Comparison of ENCODE assay signal across 9 cellular contexts in genomic region chr16:15887283-15887682, GRCh38. TPM values are rescaled to one million over a fixed set of nuclear protein-coding genes. Genes with fewer than 3 reads are reported as not detected.
DNase-seq lines count a peak whose midpoint lies in the region; ATAC-seq and TF ChIP-seq lines count a peak whose summit lies in the region.
"Had no signal": no experiment of that assay in that cellular context is flagged by ENCODE, and none has a peak within 500 bp of the region (broad histone marks: within the 10 kb centered on the region; RNA-seq: fewer than 3 reads in every experiment).

No MANE protein-coding gene starts in this region.

- H3K4me3 ChIP-seq in H7 (ENCODE audit: insufficient read depth, low read depth, low read length), result peak overlapping the region; percentile 87; the same call in 1 of the 2 replicates
- H3K4me3 ChIP-seq in fibroblast of villous mesenchyme (ENCODE audit: low read depth, low read length), result peak overlapping the region; percentile 99
- peak overlapping the region; percentile 99 to 100 (median 99) for H3K4me3 ChIP-seq in skeletal muscle tissue (ENCODE audit: low read length in 3 of 3)
- H3K4me3 ChIP-seq in prostate gland, result peak overlapping the region in 1 of 2 donors; percentile 89

- H3K9ac ChIP-seq in skeletal muscle tissue (ENCODE audit: low read depth in 1 of 3, low read length in 3 of 3), result peak overlapping the region; percentile 97 to 99 (median 98)

- H3K27ac ChIP-seq in skeletal muscle tissue (ENCODE audit: low read depth, low read length) (no peak overlapping the region), prostate gland (no peak overlapping the region)

- H3K27me3 Mint-ChIP-seq in T-helper 17 cell, result no peaks in the 10 kb centered on the region

- peak overlapping the region; percentile 98 for H3K27ac Mint-ChIP-seq in T-helper 17 cell

- WGBS in prostate gland, result 78% methylated on average over 4 of the region's 4 CpGs

- H3K36me3 Mint-ChIP-seq in T-helper 17 cell (ENCODE audit: low read depth), result peaks cover 3% of the 10 kb centered on the region

- no peak for TF ChIP-seq POLR2A in prostate gland (IDR thresholded peaks at IDR 0.05)

- DNase-seq in H7 (no peak), T-helper 17 cell (no peak), fibroblast of villous mesenchyme (ENCODE audit: low read depth) (no peak), prostate gland (ENCODE audit: low spot score) (no peak), activated gamma-delta T cell (lab: John Stamatoyannopoulos, UW) (no peak)
- DNase-seq: NCI-H2107 had no signal

- H3K9me3 ChIP-seq in T-helper 17 cell (ENCODE audit: control insufficient read depth, low read length, poor library complexity, severe bottlenecking) (no peaks in the 10 kb centered on the region), skeletal muscle tissue (ENCODE audit: control insufficient read depth in 3 of 3, low read length in 3 of 3) (no peaks in the 10 kb centered on the region), prostate gland (no peaks in the 10 kb centered on the region)

- H3K4me1 Mint-ChIP-seq in T-helper 17 cell, result peaks cover 19% of the 10 kb centered on the region

- no peaks in the 10 kb centered on the region for H3K36me3 ChIP-seq in H7 (replicated peaks; ENCODE audit: control insufficient read depth, insufficient read depth, low read length)
- H3K36me3 ChIP-seq in skeletal muscle tissue (ENCODE audit: control insufficient read depth in 3 of 3, insufficient read depth in 3 of 3, low read length in 3 of 3), result peaks cover 1 to 8% (median 5%) of the 10 kb centered on the region in 3 donors
- no peaks in the 10 kb centered on the region for H3K36me3 ChIP-seq in prostate gland

- no peaks in the 10 kb centered on the region for H3K27me3 ChIP-seq in H7 (ENCODE audit: control insufficient read depth, insufficient read depth, low read length)
- H3K27me3 ChIP-seq in skeletal muscle tissue (ENCODE audit: control insufficient read depth in 3 of 3, insufficient read depth in 3 of 3, low read length in 3 of 3), result no peaks in the 10 kb centered on the region
- no peaks in the 10 kb centered on the region for H3K27me3 ChIP-seq in prostate gland (replicated peaks; ENCODE audit: insufficient read depth)

- intact Hi-C loops in prostate gland (cut with DNase I), result no loop called here

- ATAC-seq in T-helper 17 cell, result no peak
- no peak for ATAC-seq in HG02642 (IDR thresholded peaks at IDR 0.05; ENCODE audit: poor library complexity, unreplicated experiment)
- ATAC-seq in GM19395 (IDR thresholded peaks at IDR 0.05; ENCODE audit: unreplicated experiment), result no peak

- peaks cover 22 to 32% (median 24%) of the 10 kb centered on the region in 3 donors for H3K4me1 ChIP-seq in skeletal muscle tissue (ENCODE audit: control insufficient read depth in 3 of 3, insufficient read depth in 3 of 3, low read length in 3 of 3)
- H3K4me1 ChIP-seq in prostate gland (replicated peaks), result peaks cover 4% of the 10 kb centered on the region

- H3K4me3 Mint-ChIP-seq in T-helper 17 cell, result peak overlapping the region; percentile 100

- TF ChIP-seq CTCF in fibroblast of villous mesenchyme (IDR thresholded peaks at IDR 0.05; ENCODE audit: insufficient read depth, low read depth, low read length) (no peak), prostate gland (IDR thresholded peaks at IDR 0.05) (no peak)

RNA-seq across cellular contexts. Expression of gene CEP20, which starts 1.1 kb away (rescaled TPM):
- 56.2 and 69.5 TPM in 2 replicates for total RNA-seq in H7 (2014; rRNA removed; shearing (Covaris generic))
- 10 to 100 TPM; 16.3 to 20.4 TPM for total RNA-seq in T-helper 17 cell
- total RNA-seq in fibroblast of villous mesenchyme, result 35.8 and 50.1 TPM in 2 replicates
- 26.1 TPM for total RNA-seq in skeletal muscle tissue
- 10 to 100 TPM; 30.7 to 33.4 TPM for total RNA-seq in prostate gland

RNA-seq across cellular contexts. Expression of gene MYH11, which starts 30.5 kb away (rescaled TPM):
- not detected in 2 replicates for total RNA-seq in H7 (2014; rRNA removed; shearing (Covaris generic))
- total RNA-seq in T-helper 17 cell (under 1 TPM; 0.22 to 0.29 TPM), fibroblast of villous mesenchyme (under 0.01 and 0.64 TPM in 2 replicates), skeletal muscle tissue (23.0 TPM), prostate gland (1,000 to 10,000 TPM in 1 of 2 donors, 100 to 1,000 TPM in 1; 968 to 2,091 TPM)

Comparison
In these comparisons a context has a peak if more than half of its experiments do, and no peak if none do; other contexts are left out.
1. RNA of gene MYH11, which starts 30.5 kb away (total RNA-seq): 968 to 2,091 TPM in prostate gland; 23.0 TPM in skeletal muscle tissue (single experiment), 0.22 to 0.29 TPM in T-helper 17 cell, not detected in H7 and under 0.01 to 0.64 TPM in fibroblast of villous mesenchyme; every median in the first group is over 10 times any median in the second.